14 cellular contexts compared by ENCODE assay signal in genomic region chr22:22702159-22702873, GRCh38. TPM values are rescaled to one million over a fixed set of nuclear protein-coding genes. Genes with fewer than 3 reads are reported as not detected.
DNase-seq lines count a peak whose midpoint lies in the region; ATAC-seq, FAIRE-seq and TF ChIP-seq lines count a peak whose summit lies in the region.
"Had no signal": no experiment of that assay in that cellular context is flagged by ENCODE, and none has a peak within 500 bp of the region (broad histone marks: within the 10 kb centered on the region; RNA-seq: fewer than 3 reads in every experiment).

No MANE protein-coding gene starts in this region.

- H3K4me3 ChIP-seq in PC-9, result no peak overlapping the region

- H3K27ac ChIP-seq in PC-9, result no peak overlapping the region

- no peaks in the 10 kb centered on the region for H4K20me1 ChIP-seq in PC-9 (ENCODE audit: insufficient read depth)

- ATAC-seq in GM21423 (IDR thresholded peaks at IDR 0.05; ENCODE audit: unreplicated experiment), result no peak
- ATAC-seq: right cardiac atrium; stimulated activated effector memory CD8-positive, alpha-beta T cell treated with anti-CD3 and anti-CD28 coated beads, Interleukin-12 subunit alpha, Interleukin-12 subunit beta, amount 100 ng/mL, for 72 hours had no signal

- no peaks in the 10 kb centered on the region for H3F3A ChIP-seq in PC-9 (ENCODE audit: insufficient read depth, low read depth)

- no peak overlapping the region for H3K4me2 ChIP-seq in PC-9

- no peaks in the 10 kb centered on the region for H3K9me3 ChIP-seq in PC-9 (ENCODE audit: insufficient read depth, low read depth)

- H3K27me3 ChIP-seq in PC-9 (ENCODE audit: insufficient read depth, low read depth), result no peaks in the 10 kb centered on the region

- peak; percentile 9 for DNase-seq in stimulated activated CD4-positive, alpha-beta T cell treated with anti-CD3 and anti-CD28 coated beads, Interleukin-15, amount 100 ng/mL, for 24 hours
- no peak for DNase-seq in stimulated activated CD4-positive, alpha-beta T cell treated with anti-CD3 and anti-CD28 coated beads, Interleukin-4, amount 100 ng/mL, for 4 hours
- no peak for DNase-seq in PC-9
- DNase-seq in iPS-NIHi11 (ENCODE audit: low spot score), result peak; percentile 23
- DNase-seq in cerebellar nuclear complex (lab: John Stamatoyannopoulos, UW), result no peak
- no peak for DNase-seq in HTR-8/SVneo (ENCODE audit: insufficient read length, low spot score)
- DNase-seq in superior temporal gyrus (ENCODE audit: extremely low spot score), result no peak
- DNase-seq: activated T-cell treated with anti-CD3 and anti-CD28 coated beads for 4 hours; CD4-positive, CD25-positive, alpha-beta regulatory T cell; NCI-H1105 treated with DMSO at 0.1 percent for 48 hours had no signal

- CTCF ChIA-PET in PC-9 (lab: Charles Lee), result no interaction called here

- H3K4me1 ChIP-seq in PC-9 (replicated peaks; ENCODE audit: insufficient read depth), result no peaks in the 10 kb centered on the region

- H3K36me3 ChIP-seq in PC-9 (ENCODE audit: low read depth), result no peaks in the 10 kb centered on the region

- no peak overlapping the region for H2AFZ ChIP-seq in PC-9

- H3K9me2 ChIP-seq in PC-9 (ENCODE audit: insufficient read depth), result no peaks in the 10 kb centered on the region

- intact Hi-C loops in PC-9 (cut with micrococcal nuclease; ENCODE audit: unreplicated experiment), result no loop called here

- H3K79me2 ChIP-seq in PC-9 (ENCODE audit: low read depth), result no peaks in the 10 kb centered on the region

- BruUV-seq in PC-9 (replicated peaks; lab: Mats Ljungman, UMichigan), result no TSS peak

- POLR2A ChIA-PET in PC-9 (lab: Charles Lee; ENCODE audit: unreplicated experiment), result no interaction called here

- TF ChIP-seq CTCF in PC-9 (conservative IDR thresholded peaks at IDR 0.05), result 0 out of 2 replicates have a peak, but pooled peaks have one; percentile 39

- no peak for FAIRE-seq in HTR-8/SVneo (lab: Jason Lieb, UNC)
- FAIRE-seq: islet of Langerhans had no signal

RNA-seq across cellular contexts. Expression of gene GGTLC2, which starts 57.9 kb away (rescaled TPM):
- not detected in 2 replicates for total RNA-seq in PC-9 (2021)
- total RNA-seq: CD4-positive, CD25-positive, alpha-beta regulatory T cell; right cardiac atrium had no signal

Comparison
In these comparisons a context has a peak if more than half of its experiments do, and no peak if none do; other contexts are left out.
1. DNase-seq: peak in stimulated activated CD4-positive, alpha-beta T cell treated with anti-CD3 and anti-CD28 coated beads, Interleukin-15, amount 100 ng/mL, for 24 hours (single experiment) and iPS-NIHi11 (single experiment); none in stimulated activated CD4-positive, alpha-beta T cell treated with anti-CD3 and anti-CD28 coated beads, Interleukin-4, amount 100 ng/mL, for 4 hours (0 of 2), PC-9 (0 of 2), cerebellar nuclear complex (0 of 2), HTR-8/SVneo (single experiment) and superior temporal gyrus (single experiment).